Comparison of ENCODE assay signal across 8 cellular contexts in genomic region chr19:11987405-11988231, GRCh38. TPM values are rescaled to one million over a fixed set of nuclear protein-coding genes. Genes with fewer than 3 reads are reported as not detected.
DNase-seq lines count a peak whose midpoint lies in the region; ATAC-seq and TF ChIP-seq lines count a peak whose summit lies in the region.

No MANE protein-coding gene starts in this region.

- H3K36me3 ChIP-seq in colonic mucosa: no peaks in the 10 kb centered on the region

- no peaks in the 10 kb centered on the region for H3K9me3 ChIP-seq in colonic mucosa

- intact Hi-C loops in activated CD4-positive, alpha-beta T cell treated with anti-CD3 and anti-CD28 coated beads for 36 hours (cut with DNase I, micrococcal nuclease): loop anchor here (1.0 to 5.0 kb wide), 13 partner anchors 13 to 745 kb away; partner anchors contain the start of genes TRIR (in 1 of the 2), ZNF439 (in 1 of the 2), ZNF440 (in 1 of the 2) and ZNF491 (in 1 of the 2)
- intact Hi-C loops in colonic mucosa (cut with DNase I): loop anchor here (2.0 to 5.0 kb wide), 5 partner anchors 23 to 190 kb away; partner anchors contain the start of genes ZNF491, ZNF700 and ZNF763

- TF ChIP-seq CTCF in 22Rv1 (IDR thresholded peaks at IDR 0.05): no peak
- no peak for TF ChIP-seq CTCF in colonic mucosa (IDR thresholded peaks at IDR 0.05)

- peak; percentile 91 for DNase-seq in NCI-H510A (lab: John Stamatoyannopoulos, UW)
- DNase-seq in activated CD4-positive, alpha-beta T cell treated with anti-CD3 and anti-CD28 coated beads for 36 hours: peak; percentile 98
- peak; percentile 98 for DNase-seq in colonic mucosa
- DNase-seq in left lobe of liver (ENCODE audit: low spot score): peak; percentile 92
- peak; percentile 94 for DNase-seq in stimulated activated CD4-positive, alpha-beta T cell treated with anti-CD3 and anti-CD28 coated beads, Interleukin-1b, Interleukin-23, amount 100 ng/mL, for 48 hours

- peak overlapping the region; percentile 64 for H3K4me3 ChIP-seq in colonic mucosa

- H3K4me1 Mint-ChIP-seq in activated CD4-positive, alpha-beta T cell treated with anti-CD3 and anti-CD28 coated beads for 36 hours: peaks cover 18% of the 10 kb centered on the region

- no peaks in the 10 kb centered on the region for H3K27me3 Mint-ChIP-seq in activated CD4-positive, alpha-beta T cell treated with anti-CD3 and anti-CD28 coated beads for 36 hours

- POLR2A ChIA-PET in activated CD4-positive, alpha-beta T cell treated with anti-CD3 and anti-CD28 coated beads for 36 hours (lab: Charles Lee): interaction anchor here (0.7 to 2.4 kb wide), 4 partner anchors 48 to 1046 kb away, joined by 3 to 18 read pairs (median 6); partner anchors contain the start of genes ZNF433, ZNF491 and ZNF700

- ATAC-seq in GM18858 (IDR thresholded peaks at IDR 0.05; ENCODE audit: unreplicated experiment): peak; percentile 47
- ATAC-seq in HG03139 (IDR thresholded peaks at IDR 0.05; ENCODE audit: unreplicated experiment): peak; percentile 69
- ATAC-seq in activated CD4-positive, alpha-beta T cell treated with anti-CD3 and anti-CD28 coated beads for 36 hours: peak; percentile 98
- ATAC-seq in left lobe of liver: peak; percentile 96

- peaks cover 8% of the 10 kb centered on the region for H3K36me3 Mint-ChIP-seq in activated CD4-positive, alpha-beta T cell treated with anti-CD3 and anti-CD28 coated beads for 36 hours (ENCODE audit: low read depth)

- H3K4me3 Mint-ChIP-seq in activated CD4-positive, alpha-beta T cell treated with anti-CD3 and anti-CD28 coated beads for 36 hours: peak overlapping the region; percentile 86

- no peaks in the 10 kb centered on the region for H3K27me3 ChIP-seq in colonic mucosa

- peak overlapping the region; percentile 92 for H3K27ac Mint-ChIP-seq in activated CD4-positive, alpha-beta T cell treated with anti-CD3 and anti-CD28 coated beads for 36 hours

- H3K27ac ChIP-seq in 22Rv1: peak overlapping the region; percentile 77
- H3K27ac ChIP-seq in colonic mucosa: peak overlapping the region; percentile 73

- CTCF ChIA-PET in activated CD4-positive, alpha-beta T cell treated with anti-CD3 and anti-CD28 coated beads for 36 hours (lab: Charles Lee): interaction anchor here (0.6 to 5.1 kb wide), 16 partner anchors 10 to 1497 kb away, joined by 3 to 44 read pairs (median 4); partner anchors contain the start of genes ZNF20, ZNF491, ZNF700 and ZNF763

- H3K4me1 ChIP-seq in colonic mucosa: no peaks in the 10 kb centered on the region

- H3K9me3 Mint-ChIP-seq in activated CD4-positive, alpha-beta T cell treated with anti-CD3 and anti-CD28 coated beads for 36 hours (ENCODE audit: low read depth): peaks cover 3% of the 10 kb centered on the region

- peak overlapping the region; percentile 85 to 99 for H3K9ac ChIP-seq in colonic mucosa (ENCODE audit: low read depth in 2 of 2, low read length in 2 of 2)

RNA-seq across cellular contexts. Expression of gene ZNF763, which starts 22.8 kb away (rescaled TPM):
- total RNA-seq in activated CD4-positive, alpha-beta T cell treated with anti-CD3 and anti-CD28 coated beads for 36 hours: 1 to 10 TPM; 1.1 to 1.2 TPM
- total RNA-seq in colonic mucosa (1 to 10 TPM; 2.5 to 4.1 TPM), left lobe of liver (0.25 TPM)

RNA-seq across cellular contexts. Expression of gene ZNF433, which starts 47.9 kb away (rescaled TPM):
- 1 to 10 TPM; 1.2 to 1.5 TPM for total RNA-seq in activated CD4-positive, alpha-beta T cell treated with anti-CD3 and anti-CD28 coated beads for 36 hours
- total RNA-seq in colonic mucosa: 1 to 10 TPM; 2.0 to 3.5 TPM
- 2.7 TPM for total RNA-seq in left lobe of liver

Comparison
In these comparisons a context has a peak if more than half of its experiments do, and no peak if none do; other contexts are left out.
1. Peak in every context shown above with its lines: DNase-seq, ATAC-seq, H3K4me3 ChIP-seq and H3K27ac ChIP-seq.
2. ATAC-seq: peak in every context shown above with its lines; median percentile 98 in activated CD4-positive, alpha-beta T cell treated with anti-CD3 and anti-CD28 coated beads for 36 hours; 96 in left lobe of liver; 69 in HG03139; 47 in GM18858.